19 cellular contexts compared by ENCODE assay signal in genomic region chr22:23153994-23154393, GRCh38. TPM values are rescaled to one million over a fixed set of nuclear protein-coding genes. Genes with fewer than 3 reads are reported as not detected.
"Had no signal": no experiment of that assay in that cellular context is flagged by ENCODE, and none has a peak within 500 bp of the region (broad histone marks: within the 10 kb centered on the region; RNA-seq: fewer than 3 reads in every experiment).

No MANE protein-coding gene starts in this region.

- H3K4me3 ChIP-seq: body of pancreas, colonic mucosa, gastrocnemius medialis, left ventricle myocardium inferior, mucosa of descending colon, transverse colon had no signal

- H3K27ac ChIP-seq: body of pancreas, colonic mucosa, gastrocnemius medialis, left ventricle myocardium inferior, parathyroid adenoma, transverse colon, VCaP had no signal

- DNase-seq: activated CD4-positive, alpha-beta T cell treated with anti-CD3 and anti-CD28 coated beads for 36 hours; activated CD4-positive, alpha-beta T cell treated with anti-CD3 and anti-CD28 coated beads, Interleukin-2, amount 50 U/mL, for 48 hours; activated CD8-positive, alpha-beta memory T cell treated with anti-CD3 and anti-CD28 coated beads, Interleukin-2, amount 10 ng/mL, durations not matched to agents 7 days and 5 days; activated naive CD4-positive, alpha-beta T cell; body of pancreas; caudate nucleus; colonic mucosa; gastrocnemius medialis; head of caudate nucleus; kidney glomerular epithelial cell; left ventricle myocardium inferior; mucosa of descending colon; naive thymus-derived CD4-positive, alpha-beta T cell; stimulated activated CD4-positive, alpha-beta T cell treated with anti-CD3 and anti-CD28 coated beads, Interleukin-2, amount 100 ng/mL, for 24 hours; transverse colon had no signal

- H3K9me3 Mint-ChIP-seq: naive thymus-derived CD4-positive, alpha-beta T cell; stimulated activated naive CD8-positive, alpha-beta T cell treated with anti-CD3 and anti-CD28 coated beads, Interleukin-15, Interleukin-2, amounts not matched to agents 100 ng/mL and 50 ng/mL, for 24 hours; T-helper 1 cell treated with Interleukin-12 subunit alpha and Interleukin-12 subunit beta and Interleukin-4 antibody, amounts not matched to agents 30 μg/mL and 1 μg/mL, for 36 hours had no signal

- H3K27me3 ChIP-seq: body of pancreas, colonic mucosa, gastrocnemius medialis, transverse colon had no signal

- H2AFZ ChIP-seq: parathyroid adenoma had no signal

- H3K9ac ChIP-seq: parathyroid adenoma had no signal

- H3K4me3 Mint-ChIP-seq: activated CD4-positive, alpha-beta T cell treated with anti-CD3 and anti-CD28 coated beads for 36 hours; activated CD8-positive, alpha-beta memory T cell treated with anti-CD3 and anti-CD28 coated beads, Interleukin-2, amount 10 ng/mL, durations not matched to agents 7 days and 5 days; stimulated activated naive CD8-positive, alpha-beta T cell treated with anti-CD3 and anti-CD28 coated beads, Interleukin-15, Interleukin-2, amounts not matched to agents 100 ng/mL and 50 ng/mL, for 24 hours; T-helper 1 cell treated with Interleukin-12 subunit alpha and Interleukin-12 subunit beta and Interleukin-4 antibody, amounts not matched to agents 30 μg/mL and 1 μg/mL, for 36 hours had no signal

- H3K9me3 ChIP-seq: body of pancreas, colonic mucosa, gastrocnemius medialis, left ventricle myocardium inferior, mucosa of descending colon, transverse colon had no signal

- H3K4me1 ChIP-seq: body of pancreas, colonic mucosa, gastrocnemius medialis, parathyroid adenoma had no signal

- ATAC-seq: activated CD4-positive, alpha-beta T cell treated with anti-CD3 and anti-CD28 coated beads for 36 hours; body of pancreas; gastrocnemius medialis; mucosa of descending colon had no signal

- H3K36me3 Mint-ChIP-seq: activated CD8-positive, alpha-beta memory T cell treated with anti-CD3 and anti-CD28 coated beads, Interleukin-2, amount 10 ng/mL, durations not matched to agents 7 days and 5 days; naive thymus-derived CD4-positive, alpha-beta T cell had no signal

- H3K27me3 Mint-ChIP-seq: activated CD4-positive, alpha-beta T cell treated with anti-CD3 and anti-CD28 coated beads for 36 hours; activated CD8-positive, alpha-beta memory T cell treated with anti-CD3 and anti-CD28 coated beads, Interleukin-2, amount 10 ng/mL, durations not matched to agents 7 days and 5 days; stimulated activated naive CD8-positive, alpha-beta T cell treated with anti-CD3 and anti-CD28 coated beads, Interleukin-15, Interleukin-2, amounts not matched to agents 100 ng/mL and 50 ng/mL, for 24 hours had no signal

- H3K27ac Mint-ChIP-seq: activated CD4-positive, alpha-beta T cell treated with anti-CD3 and anti-CD28 coated beads for 36 hours; activated CD8-positive, alpha-beta memory T cell treated with anti-CD3 and anti-CD28 coated beads, Interleukin-2, amount 10 ng/mL, durations not matched to agents 7 days and 5 days; stimulated activated naive CD8-positive, alpha-beta T cell treated with anti-CD3 and anti-CD28 coated beads, Interleukin-15, Interleukin-2, amounts not matched to agents 100 ng/mL and 50 ng/mL, for 24 hours had no signal

- H3K79me2 ChIP-seq: parathyroid adenoma had no signal

- H3K36me3 ChIP-seq: colonic mucosa, gastrocnemius medialis, left ventricle myocardium inferior, transverse colon had no signal

RNA-seq across cellular contexts. Expression of gene RSPH14, which starts 12.2 kb away (rescaled TPM):
- total RNA-seq: activated CD8-positive, alpha-beta memory T cell treated with anti-CD3 and anti-CD28 coated beads, Interleukin-2, amount 10 ng/mL, durations not matched to agents 7 days and 5 days; gastrocnemius medialis; left ventricle myocardium inferior had no signal
